In the genomic region with DNA sequence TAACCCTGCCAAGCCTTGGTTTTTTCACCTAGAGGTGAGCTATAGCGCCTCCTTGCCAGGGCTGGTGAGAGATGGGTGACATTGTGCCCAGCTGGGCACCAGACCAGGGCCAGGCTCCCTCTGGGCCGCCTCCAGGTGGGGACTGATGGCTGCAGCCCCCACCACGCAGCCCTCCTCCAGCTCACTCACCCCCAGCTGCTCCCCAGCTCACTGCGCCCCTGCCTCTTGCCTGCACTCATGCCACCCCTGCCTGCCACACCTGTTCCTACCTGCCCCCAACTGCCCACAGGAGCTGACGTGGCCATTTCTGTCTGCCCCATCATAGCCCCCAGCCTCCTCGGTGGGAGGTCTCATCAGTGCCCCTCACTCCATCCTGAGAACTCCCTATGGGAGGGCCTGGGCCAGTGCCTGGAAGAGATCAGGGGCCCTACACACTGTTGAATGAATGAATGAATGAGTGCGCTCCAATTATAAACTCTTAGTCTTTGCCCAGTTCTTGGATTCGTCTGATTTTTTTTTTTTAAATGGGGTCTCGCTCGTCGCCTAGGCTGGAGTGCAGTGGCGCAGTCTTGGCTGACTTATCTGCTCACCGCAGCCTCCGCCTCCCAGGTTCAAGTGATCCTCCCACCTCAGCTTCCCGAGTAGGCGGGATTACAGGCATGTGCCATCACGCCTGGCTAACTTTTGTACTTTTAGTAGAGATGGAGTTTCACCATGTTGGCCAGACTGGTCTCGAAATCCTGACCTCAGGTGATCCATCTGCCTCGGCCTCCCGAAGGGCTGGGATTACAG, we compare ENCODE assay signal across 14 cellular contexts. TPM values are rescaled to one million over a fixed set of nuclear protein-coding genes. Genes with fewer than 3 reads are reported as not detected.
DNase-seq lines count a peak whose midpoint lies in the region; ATAC-seq and TF ChIP-seq lines count a peak whose summit lies in the region.
"Had no signal": no experiment of that assay in that cellular context is flagged by ENCODE, and none has a peak within 500 bp of the region (broad histone marks: within the 10 kb centered on the region; RNA-seq: fewer than 3 reads in every experiment).

No MANE protein-coding gene starts in this region.

- no peaks in the 10 kb centered on the region for H3K79me1 ChIP-seq in H9 (ENCODE audit: insufficient read depth, low read depth, low read length, poor library complexity, severe bottlenecking)

- H3K27ac Mint-ChIP-seq in CD4-positive, alpha-beta memory T cell: peak overlapping the region; percentile 76 to 91 (median 84)
- peak overlapping the region; percentile 87 for H3K27ac Mint-ChIP-seq in activated CD8-positive, alpha-beta T cell treated with anti-CD3 and anti-CD28 coated beads for 36 hours
- no peak overlapping the region for H3K27ac Mint-ChIP-seq in H9

- no peak overlapping the region for H3K4me3 ChIP-seq in SK-N-SH (ENCODE audit: low read depth in 2 of 2, low read length in 1 of 2)
- H3K4me3 ChIP-seq in CD4-positive, alpha-beta memory T cell (ENCODE audit: low read length in 2 of 2): no peak overlapping the region
- H3K4me3 ChIP-seq in kidney epithelial cell (ENCODE audit: low read depth, low read length): no peak overlapping the region
- H3K4me3 ChIP-seq: BLaER1 treated with 17β-estradiol and CSF1 and Interleukin-3, amounts not matched to agents 10 nM and 100 nM; coronary artery; smooth muscle cell had no signal

- no peak overlapping the region for H3K4ac ChIP-seq in H9 (ENCODE audit: low read depth, low read length)

- CTCF ChIA-PET in SK-N-SH (lab: Yijun Ruan, JAX): interaction anchor here (0.8 to 8.8 kb wide), 3 partner anchors 11 to 84 kb away, joined by 3 to 137 read pairs (median 3); no protein-coding TSS in a partner anchor
- CTCF ChIA-PET in CD4-positive, alpha-beta memory T cell (lab: Charles Lee; ENCODE audit: partially characterized antibody): interaction anchor here (10.7 kb wide), 1 partner anchor 79 kb away, joined by 90 read pairs; no protein-coding TSS in a partner anchor
- CTCF ChIA-PET in activated CD8-positive, alpha-beta T cell treated with anti-CD3 and anti-CD28 coated beads for 36 hours (lab: Charles Lee): interaction anchor here (2.0 to 13.5 kb wide), 2 partner anchors 26 to 81 kb away, joined by 7 to 395 read pairs; no protein-coding TSS in a partner anchor

- DNase-seq in SK-N-SH (peak; percentile 32), kidney epithelial cell (ENCODE audit: low read depth) (no peak), NCI-H2171 treated with DMSO at 0.1 percent for 48 hours (lab: John Stamatoyannopoulos, UW) (no peak), H9 (no peak)
- no peak for DNase-seq in CD4-positive, alpha-beta memory T cell
- no peak for DNase-seq in activated CD8-positive, alpha-beta T cell treated with anti-CD3 and anti-CD28 coated beads for 36 hours
- DNase-seq: head of caudate nucleus, NCI-H1092 treated with DMSO at 0.1 percent for 48 hours had no signal

- no peak overlapping the region for H3K18ac ChIP-seq in H9 (ENCODE audit: insufficient read length, low read depth, low read length)

- ATAC-seq in SK-N-SH treated with all-trans-retinoic acid at 6 μM for 48 hours: no peak
- no peak for ATAC-seq in activated CD8-positive, alpha-beta T cell treated with anti-CD3 and anti-CD28 coated beads for 36 hours
- no peak for ATAC-seq in HG03442 (IDR thresholded peaks at IDR 0.05; ENCODE audit: unreplicated experiment)

- H2BK12ac ChIP-seq in H9 (ENCODE audit: insufficient read length, low read depth, low read length): no peak overlapping the region

- no peak for TF ChIP-seq RAD21 in SK-N-SH (IDR thresholded peaks at IDR 0.05; ENCODE audit: low read length)

- 95% methylated on average over 16 of the region's 20 CpGs for WGBS in SK-N-SH (ENCODE audit: low lambda C conversion rate)
- WGBS in H9 (ENCODE audit: extremely low coverage, insufficient read length, low lambda C conversion rate): no CpG with 5 or more reads among the region's 20 CpGs

- TF ChIP-seq CTCF in SK-N-SH (IDR thresholded peaks at IDR 0.05): no peak
- no peak for TF ChIP-seq CTCF in activated CD8-positive, alpha-beta T cell treated with anti-CD3 and anti-CD28 coated beads for 36 hours (IDR thresholded peaks at IDR 0.05)
- peak; percentile 5 for TF ChIP-seq CTCF in kidney epithelial cell (IDR thresholded peaks at IDR 0.05; ENCODE audit: insufficient read depth, low read length, poor library complexity, severe bottlenecking)
- no peak for TF ChIP-seq CTCF in H9 (conservative IDR thresholded peaks at IDR 0.05)

- H3K36me3 ChIP-seq in SK-N-SH (replicated peaks in 1 of 2; ENCODE audit: control insufficient read depth in 1 of 2, insufficient read depth in 2 of 2, low read length in 1 of 2): no peaks in the 10 kb centered on the region
- H3K36me3 ChIP-seq in CD4-positive, alpha-beta memory T cell (ENCODE audit: insufficient read depth, low read length): peaks cover 25% of the 10 kb centered on the region
- no peaks in the 10 kb centered on the region for H3K36me3 ChIP-seq in kidney epithelial cell (ENCODE audit: control insufficient read depth, insufficient read depth, low read length)

- H2AFZ ChIP-seq in SK-N-SH (ENCODE audit: low read depth): no peak overlapping the region
- H2AFZ ChIP-seq in H9 (ENCODE audit: low read length): no peak overlapping the region

- no peak overlapping the region for H2BK15ac ChIP-seq in H9 (ENCODE audit: low read depth, low read length)

- no peaks in the 10 kb centered on the region for H3K9me2 ChIP-seq in SK-N-SH

- H3K4me3 Mint-ChIP-seq in CD4-positive, alpha-beta memory T cell: peak overlapping the region in 7 of 8 donors; percentile 8 to 35 (median 20)
- H3K4me3 Mint-ChIP-seq in activated CD8-positive, alpha-beta T cell treated with anti-CD3 and anti-CD28 coated beads for 36 hours: peak overlapping the region; percentile 37
- H3K4me3 Mint-ChIP-seq in H9: no peak overlapping the region

- H4K8ac ChIP-seq in H9 (replicated peaks; ENCODE audit: insufficient read length, low read depth, low read length): no peak overlapping the region

- TF ChIP-seq EP300 in SK-N-SH (IDR thresholded peaks at IDR 0.05; ENCODE audit: borderline replicate concordance in 1 of 2, low read depth in 1 of 2, low read length in 1 of 2): no peak

- H2BK5ac ChIP-seq in H9 (ENCODE audit: insufficient read length, low read length): no peak overlapping the region

- H3T11ph ChIP-seq in H9 (ENCODE audit: low read length): no peak overlapping the region

- H3K36me3 Mint-ChIP-seq in CD4-positive, alpha-beta memory T cell: peaks cover 22 to 63% of the 10 kb centered on the region in 2 donors
- peaks cover 76% of the 10 kb centered on the region for H3K36me3 Mint-ChIP-seq in activated CD8-positive, alpha-beta T cell treated with anti-CD3 and anti-CD28 coated beads for 36 hours (ENCODE audit: low read depth)
- H3K36me3 Mint-ChIP-seq in H9 (ENCODE audit: insufficient read depth in 1 of 3, low read depth in 3 of 3): no peaks in the 10 kb centered on the region

- no peak overlapping the region for H3K23ac ChIP-seq in H9 (ENCODE audit: insufficient read length, low read depth, low read length)

- POLR2A ChIA-PET in SK-N-SH (lab: Yijun Ruan, JAX): no interaction called here
- POLR2A ChIA-PET in CD4-positive, alpha-beta memory T cell (lab: Charles Lee; ENCODE audit: partially characterized antibody): interaction anchor here (0.6 to 5.6 kb wide), 8 partner anchors 17 to 78 kb away, joined by 3 to 29 read pairs (median 3); no protein-coding TSS in a partner anchor
- POLR2A ChIA-PET in activated CD8-positive, alpha-beta T cell treated with anti-CD3 and anti-CD28 coated beads for 36 hours (lab: Charles Lee): interaction anchor here (0.6 to 4.8 kb wide), 10 partner anchors 21 to 515 kb away, joined by 3 to 47 read pairs (median 4); no protein-coding TSS in a partner anchor

- H4K5ac ChIP-seq in H9 (ENCODE audit: insufficient read length, low read depth, low read length): no peak overlapping the region

- H3F3A ChIP-seq in SK-N-SH (replicated peaks; ENCODE audit: insufficient read depth): no peaks in the 10 kb centered on the region

- H3K27me3 Mint-ChIP-seq in CD4-positive, alpha-beta memory T cell: no peaks in the 10 kb centered on the region
- no peaks in the 10 kb centered on the region for H3K27me3 Mint-ChIP-seq in activated CD8-positive, alpha-beta T cell treated with anti-CD3 and anti-CD28 coated beads for 36 hours
- H3K27me3 Mint-ChIP-seq in H9 (ENCODE audit: low read depth): no peaks in the 10 kb centered on the region

- no peaks in the 10 kb centered on the region for H3K9me3 Mint-ChIP-seq in CD4-positive, alpha-beta memory T cell
- no peaks in the 10 kb centered on the region for H3K9me3 Mint-ChIP-seq in activated CD8-positive, alpha-beta T cell treated with anti-CD3 and anti-CD28 coated beads for 36 hours
- H3K9me3 Mint-ChIP-seq in H9: no peaks in the 10 kb centered on the region; a peak in 1 of 5 replicates

- H3K56ac ChIP-seq in H9 (ENCODE audit: insufficient read length, low read depth, low read length): no peak overlapping the region

- H3K79me2 ChIP-seq in SK-N-SH (ENCODE audit: insufficient read depth) (no peaks in the 10 kb centered on the region), H9 (ENCODE audit: insufficient read depth, low read length) (no peaks in the 10 kb centered on the region)

- H3K4me2 ChIP-seq in SK-N-SH (no peak overlapping the region), H9 (ENCODE audit: insufficient read depth, insufficient read length, low read length) (no peak overlapping the region)
- H3K4me2 ChIP-seq: BLaER1 treated with 17β-estradiol and CSF1 and Interleukin-3, amounts not matched to agents 10 nM and 100 nM; smooth muscle cell had no signal

- no peak overlapping the region for H2BK20ac ChIP-seq in H9 (ENCODE audit: low read depth, low read length, poor library complexity, severe bottlenecking)

- intact Hi-C loops in CD4-positive, alpha-beta memory T cell (cut with micrococcal nuclease): loop anchor here (2.0 kb wide), 1 partner anchor 25 kb away; no protein-coding TSS in a partner anchor
- intact Hi-C loops in activated CD8-positive, alpha-beta T cell treated with anti-CD3 and anti-CD28 coated beads for 36 hours (cut with micrococcal nuclease): no loop called here

- no peak overlapping the region for H4K91ac ChIP-seq in H9 (ENCODE audit: insufficient read length, low read depth, low read length)

- H3K23me2 ChIP-seq in H9 (ENCODE audit: insufficient read length, low read depth, low read length, poor library complexity, severe bottlenecking): no peaks in the 10 kb centered on the region

- H3K14ac ChIP-seq in H9 (ENCODE audit: insufficient read depth, low read length): no peak overlapping the region; the same call in 1 of the 2 replicates

- H3K27ac ChIP-seq in SK-N-SH (ENCODE audit: low read depth in 2 of 2, low read length in 1 of 2): no peak overlapping the region
- H3K27ac ChIP-seq in CD4-positive, alpha-beta memory T cell (ENCODE audit: low read depth, low read length): peak overlapping the region; percentile 45
- no peak overlapping the region for H3K27ac ChIP-seq in H9 (ENCODE audit: insufficient read length, low read depth, low read length)
- H3K27ac ChIP-seq: 22Rv1, coronary artery had no signal

- no peaks in the 10 kb centered on the region for H4K20me1 ChIP-seq in SK-N-SH (ENCODE audit: insufficient read depth)
- no peaks in the 10 kb centered on the region for H4K20me1 ChIP-seq in H9 (ENCODE audit: control insufficient read depth, insufficient read depth, insufficient read length)

- H3K4me1 ChIP-seq in SK-N-SH (ENCODE audit: control insufficient read depth in 1 of 2, insufficient read depth in 2 of 2, low read depth in 1 of 2, low read length in 1 of 2): no peaks in the 10 kb centered on the region; a peak in 1 of 4 replicates
- H3K4me1 ChIP-seq in CD4-positive, alpha-beta memory T cell (ENCODE audit: insufficient read depth, low read length): peaks cover 56% of the 10 kb centered on the region
- no peaks in the 10 kb centered on the region; the same call in 1 of the 2 replicates for H3K4me1 ChIP-seq in H9 (ENCODE audit: insufficient read depth, low read length)

- peaks cover 26 to 53% (median 36%) of the 10 kb centered on the region in 4 donors for H3K4me1 Mint-ChIP-seq in CD4-positive, alpha-beta memory T cell
- peaks cover 82% of the 10 kb centered on the region for H3K4me1 Mint-ChIP-seq in activated CD8-positive, alpha-beta T cell treated with anti-CD3 and anti-CD28 coated beads for 36 hours (ENCODE audit: low read depth)
- peaks cover 28 to 37% of the 10 kb centered on the region in 2 experiments for H3K4me1 Mint-ChIP-seq in H9

- H3K9me3 ChIP-seq in SK-N-SH: no peaks in the 10 kb centered on the region
- no peaks in the 10 kb centered on the region for H3K9me3 ChIP-seq in CD4-positive, alpha-beta memory T cell (ENCODE audit: control insufficient read depth in 1 of 2, low read length in 2 of 2)
- H3K9me3 ChIP-seq in H9 (ENCODE audit: control insufficient read depth, low read depth, low read length): no peaks in the 10 kb centered on the region
- H3K9me3 ChIP-seq: BLaER1 treated with 17β-estradiol and CSF1 and Interleukin-3, amounts not matched to agents 10 nM and 100 nM had no signal

- H2BK120ac ChIP-seq in H9 (ENCODE audit: low read depth, low read length, poor library complexity, severe bottlenecking): no peak overlapping the region

- no peak overlapping the region for H2AK5ac ChIP-seq in H9 (ENCODE audit: insufficient read length, low read length)

- H3K9ac ChIP-seq in SK-N-SH (no peak overlapping the region), H9 (ENCODE audit: extremely low read depth, insufficient read length, low read length) (no peak overlapping the region)

- H3K27me3 ChIP-seq in SK-N-SH (ENCODE audit: insufficient read depth): no peaks in the 10 kb centered on the region; the same call in 1 of the 2 replicates
- no peaks in the 10 kb centered on the region for H3K27me3 ChIP-seq in CD4-positive, alpha-beta memory T cell (ENCODE audit: insufficient read depth, low read length)
- peaks cover 9% of the 10 kb centered on the region for H3K27me3 ChIP-seq in kidney epithelial cell (ENCODE audit: control insufficient read depth, insufficient read depth, low read length)
- H3K27me3 ChIP-seq in H9 (ENCODE audit: insufficient read depth, low read length): no peaks in the 10 kb centered on the region
- H3K27me3 ChIP-seq: BLaER1 treated with 17β-estradiol and CSF1 and Interleukin-3, amounts not matched to agents 10 nM and 100 nM had no signal

RNA-seq across cellular contexts. Expression of a gene that starts 26.4 kb away (rescaled TPM):
- polyA plus RNA-seq in SK-N-SH (2012; rRNA removed): 14.4 and 15.0 TPM in 2 replicates
- polyA plus RNA-seq in SK-N-SH (2012; cell fraction: cytosol; rRNA removed): 9.1 and 10.8 TPM in 2 replicates
- polyA plus RNA-seq in SK-N-SH (2012; cell fraction: nucleus; rRNA removed): 19.8 and 28.7 TPM in 2 replicates
- total RNA-seq in CD4-positive, alpha-beta memory T cell: 10 to 100 TPM; 92.7 to 96.3 TPM
- 10 to 100 TPM; 10.2 to 12.3 TPM for polyA plus RNA-seq in CD4-positive, alpha-beta memory T cell
- 10 to 100 TPM; 28.1 to 30.7 TPM for total RNA-seq in activated CD8-positive, alpha-beta T cell treated with anti-CD3 and anti-CD28 coated beads for 36 hours
- 22.2 and 24.0 TPM in 2 replicates for total RNA-seq in kidney epithelial cell
- 18.8 and 20.2 TPM in 2 replicates for total RNA-seq in H9 (2021)

RNA-seq across cellular contexts. Expression of a gene that starts 36.6 kb away (rescaled TPM):
- polyA plus RNA-seq in SK-N-SH (2012; rRNA removed): 0.18 and 0.36 TPM in 2 replicates
- 0.14 and 0.21 TPM in 2 replicates for polyA plus RNA-seq in SK-N-SH (2012; cell fraction: cytosol; rRNA removed)
- 0.12 and 0.14 TPM in 2 replicates for polyA plus RNA-seq in SK-N-SH (2012; cell fraction: nucleus; rRNA removed)
- 100 to 1,000 TPM; 111 TPM for total RNA-seq in CD4-positive, alpha-beta memory T cell
- polyA plus RNA-seq in CD4-positive, alpha-beta memory T cell: 100 to 1,000 TPM; 150 to 201 TPM
- total RNA-seq in activated CD8-positive, alpha-beta T cell treated with anti-CD3 and anti-CD28 coated beads for 36 hours: 100 to 1,000 TPM; 173 to 191 TPM
- total RNA-seq in kidney epithelial cell (0.21 and 0.27 TPM in 2 replicates), H9 (2021) (0.57 and 0.68 TPM in 2 replicates)

Comparison
In these comparisons a context has a peak if more than half of its experiments do, and no peak if none do; other contexts are left out.
1. H3K27ac Mint-ChIP-seq: peak in CD4-positive, alpha-beta memory T cell (7 of 7) and activated CD8-positive, alpha-beta T cell treated with anti-CD3 and anti-CD28 coated beads for 36 hours (single experiment); none in H9 (0 of 3).
2. H3K4me3 Mint-ChIP-seq: peak in CD4-positive, alpha-beta memory T cell (7 of 8) and activated CD8-positive, alpha-beta T cell treated with anti-CD3 and anti-CD28 coated beads for 36 hours (single experiment); none in H9 (0 of 2).
3. RNA of a gene that starts 36.6 kb away (total RNA-seq): 173 to 191 TPM in activated CD8-positive, alpha-beta T cell treated with anti-CD3 and anti-CD28 coated beads for 36 hours and 111 TPM in CD4-positive, alpha-beta memory T cell; 0.57 to 0.68 TPM in H9 and 0.21 to 0.27 TPM in kidney epithelial cell; every median in the first group is over 10 times any median in the second.